22 cellular contexts compared by ENCODE assay signal in genomic region chr7:4345004-4345403, GRCh38.
"Had no signal": no experiment of that assay in that cellular context is flagged by ENCODE, and none has a peak within 500 bp of the region (broad histone marks: within the 10 kb centered on the region; RNA-seq: fewer than 3 reads in every experiment).

No MANE protein-coding gene starts in this region.

- H3K4me3 Mint-ChIP-seq: T-cell had no signal

- H3K4me3 ChIP-seq: MG63, SJSA1, SK-N-MC had no signal

- H3K27ac ChIP-seq: SJSA1, SK-N-MC had no signal

- H3K36me3 Mint-ChIP-seq: T-cell had no signal

- H3K4me1 Mint-ChIP-seq: T-cell had no signal

- H3K4me1 ChIP-seq: SJSA1 had no signal

- H3K27me3 ChIP-seq: MG63, SJSA1 had no signal

- H3K36me3 ChIP-seq: MG63, SJSA1 had no signal

- DNase-seq: KBM-7, MG63, NCI-H1092, NCI-H1105 treated with DMSO at 0.1 percent for 48 hours, NCI-H1417 treated with DMSO at 0.1 percent for 48 hours, NCI-H146, NCI-H1694 treated with DMSO at 0.1 percent for 48 hours, NCI-H1930, NCI-H2081, NCI-H2107, NCI-H2227 treated with DMSO at 0.1 percent for 48 hours, NCI-H446, NCI-H510A, NCI-H524 treated with DMSO at 0.1 percent for 48 hours, NCI-H69, NCI-H774, Right ventricle myocardium superior, SIG-M5, SW 1271, T-cell had no signal

- H3K9me3 ChIP-seq: MG63, SJSA1 had no signal

- H3K27ac Mint-ChIP-seq: T-cell had no signal

- ATAC-seq: T-cell had no signal
